In the genomic region with DNA sequence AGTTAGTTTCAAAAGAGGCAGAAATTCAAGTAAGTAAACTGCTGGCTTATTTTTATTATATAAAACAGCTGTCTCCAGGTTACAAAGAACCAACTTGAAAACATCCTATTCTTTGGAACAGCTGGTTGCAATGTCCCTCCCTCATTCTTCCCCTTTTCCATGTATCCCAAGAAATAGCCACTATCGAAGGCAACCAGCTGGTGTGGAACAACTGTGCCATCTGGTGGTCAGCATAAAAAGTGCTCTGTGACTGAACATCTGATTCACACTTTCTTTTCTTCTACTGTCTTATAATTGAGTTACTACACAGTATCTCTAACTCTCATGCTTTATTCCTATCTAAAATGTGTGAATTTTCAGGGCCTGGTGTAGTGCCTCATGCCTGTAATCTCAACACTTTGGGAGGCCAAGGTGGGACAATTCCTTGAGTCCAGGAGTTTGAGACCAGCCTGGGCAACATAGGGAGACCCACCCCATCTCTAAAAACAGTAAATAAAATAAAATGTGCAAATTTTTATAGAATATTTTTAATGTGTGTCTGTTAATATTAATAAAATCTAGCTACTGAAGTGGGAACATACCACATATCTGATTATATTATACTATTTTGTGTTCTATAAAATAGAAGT, we compare ENCODE assay signal across 8 cellular contexts. TPM values are rescaled to one million over a fixed set of nuclear protein-coding genes. Genes with fewer than 3 reads are reported as not detected.
DNase-seq lines count a peak whose midpoint lies in the region; ATAC-seq and TF ChIP-seq lines count a peak whose summit lies in the region.

No MANE protein-coding gene starts in this region.

- H3K4me1 ChIP-seq in HEK293 (ENCODE audit: control insufficient read depth, insufficient read depth, low read length) (peaks cover 3% of the 10 kb centered on the region), neutrophil (ENCODE audit: control insufficient read depth in 1 of 2, insufficient read depth in 1 of 2, low read depth in 1 of 2, low read length in 1 of 2) (peaks cover 8 to 20% of the 10 kb centered on the region in 2 experiments)

- no peak for ATAC-seq in GM19395 (IDR thresholded peaks at IDR 0.05; ENCODE audit: unreplicated experiment)
- ATAC-seq in GM19463 (IDR thresholded peaks at IDR 0.05; ENCODE audit: unreplicated experiment): no peak

- no peaks in the 10 kb centered on the region for H3K27me3 ChIP-seq in neutrophil

- H3K27me3 Mint-ChIP-seq in activated T-cell treated with anti-CD3 and anti-CD28 coated beads, Interleukin-2, amount 50 U/mL, for 24 hours: no peaks in the 10 kb centered on the region

- POLR2A ChIA-PET in HEK293 (lab: Yijun Ruan, JAX): interaction anchor here (1.2 to 1.7 kb wide), 2 partner anchors 10 to 66 kb away, joined by 3 to 9 read pairs; a partner anchor contains a TSS

- TF ChIP-seq CTCF in HEK293 (tag by site-specific recombination; IDR thresholded peaks at IDR 0.05) (peak; percentile 51), fibroblast of villous mesenchyme (IDR thresholded peaks at IDR 0.05; ENCODE audit: insufficient read depth, low read depth, low read length) (peak; percentile 91), neutrophil (IDR thresholded peaks at IDR 0.05) (peak; percentile 74)

- H3K27ac Mint-ChIP-seq in activated T-cell treated with anti-CD3 and anti-CD28 coated beads, Interleukin-2, amount 50 U/mL, for 24 hours: no peak overlapping the region

- H3K36me3 Mint-ChIP-seq in activated T-cell treated with anti-CD3 and anti-CD28 coated beads, Interleukin-2, amount 50 U/mL, for 24 hours (ENCODE audit: low read depth): peaks cover 14% of the 10 kb centered on the region

- no peaks in the 10 kb centered on the region for H3K9me3 Mint-ChIP-seq in activated T-cell treated with anti-CD3 and anti-CD28 coated beads, Interleukin-2, amount 50 U/mL, for 24 hours

- CTCF ChIA-PET in HEK293 (lab: Yijun Ruan, JAX): interaction anchor here (0.5 to 2.7 kb wide), 26 partner anchors 9 to 853 kb away, joined by 3 to 15 read pairs (median 4); a partner anchor contains a TSS

- H3K9me3 ChIP-seq in HEK293 (ENCODE audit: control insufficient read depth, insufficient read depth, low read depth, low read length) (no peaks in the 10 kb centered on the region), neutrophil (no peaks in the 10 kb centered on the region)

- no peak overlapping the region for H3K4me3 ChIP-seq in HEK293 (ENCODE audit: low read depth, low read length)
- H3K4me3 ChIP-seq in fibroblast of villous mesenchyme (ENCODE audit: low read depth, low read length): no peak overlapping the region
- H3K4me3 ChIP-seq in neutrophil (ENCODE audit: low read depth in 1 of 2, low read length in 1 of 2): no peak overlapping the region

- no peak overlapping the region for H3K27ac ChIP-seq in HEK293 (ENCODE audit: extremely low read depth, low read depth, low read length)
- no peak overlapping the region for H3K27ac ChIP-seq in neutrophil

- H3K4me3 Mint-ChIP-seq in activated T-cell treated with anti-CD3 and anti-CD28 coated beads, Interleukin-2, amount 50 U/mL, for 24 hours: no peak overlapping the region

- H3K36me3 ChIP-seq in HEK293 (ENCODE audit: control insufficient read depth in 2 of 2, insufficient read depth in 1 of 2, low read length in 2 of 2): no peaks in the 10 kb centered on the region; a peak in 1 of 3 replicates
- peaks cover 34% of the 10 kb centered on the region for H3K36me3 ChIP-seq in neutrophil

- H3K4me1 Mint-ChIP-seq in activated T-cell treated with anti-CD3 and anti-CD28 coated beads, Interleukin-2, amount 50 U/mL, for 24 hours (ENCODE audit: low read depth): peaks cover 31% of the 10 kb centered on the region

- DNase-seq in COLO829 (ENCODE audit: low spot score) (peak; percentile 83), NCI-H524 (lab: John Stamatoyannopoulos, UW) (peak; percentile 61 to 83), fibroblast of villous mesenchyme (ENCODE audit: low read depth) (peak; percentile 77)
- DNase-seq in activated T-cell treated with anti-CD3 and anti-CD28 coated beads, Interleukin-2, amount 50 U/mL, for 24 hours: peak; percentile 38

TF ChIP-seq in HEK293, 187 proteins besides CTCF, POLR2A, EP300 and RAD21 (continues in another document):
- TF ChIP-seq ZNF660 (tag by site-specific recombination; IDR thresholded peaks at IDR 0.05) (no peak), ZNF48 (tag by site-specific recombination; IDR thresholded peaks at IDR 0.05) (no peak), SALL2 (tag by site-specific recombination; IDR thresholded peaks at IDR 0.05; ENCODE audit: borderline replicate concordance) (no peak), SP2 (tag by site-specific recombination; IDR thresholded peaks at IDR 0.05) (no peak), ZNF776 (tag by site-specific recombination; IDR thresholded peaks at IDR 0.05; ENCODE audit: borderline replicate concordance) (no peak), IKZF3 (tag by site-specific recombination; IDR thresholded peaks at IDR 0.05) (peak; percentile 87), GFI1B (tag by site-specific recombination; IDR thresholded peaks at IDR 0.05) (no peak), GLI4 (tag by site-specific recombination; IDR thresholded peaks at IDR 0.05) (no peak), ZNF561 (tag by site-specific recombination; IDR thresholded peaks at IDR 0.05; ENCODE audit: borderline replicate concordance) (no peak), ZNF670 (tag by site-specific recombination; IDR thresholded peaks at IDR 0.05; ENCODE audit: low read depth) (no peak)
- TF ChIP-seq, protein P1, sequence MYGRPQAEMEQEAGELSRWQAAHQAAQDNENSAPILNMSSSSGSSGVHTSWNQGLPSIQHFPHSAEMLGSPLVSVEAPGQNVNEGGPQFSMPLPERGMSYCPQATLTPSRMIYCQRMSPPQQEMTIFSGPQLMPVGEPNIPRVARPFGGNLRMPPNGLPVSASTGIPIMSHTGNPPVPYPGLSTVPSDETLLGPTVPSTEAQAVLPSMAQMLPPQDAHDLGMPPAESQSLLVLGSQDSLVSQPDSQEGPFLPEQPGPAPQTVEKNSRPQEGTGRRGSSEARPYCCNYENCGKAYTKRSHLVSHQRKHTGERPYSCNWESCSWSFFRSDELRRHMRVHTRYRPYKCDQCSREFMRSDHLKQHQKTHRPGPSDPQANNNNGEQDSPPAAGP (tag by site-specific recombination; IDR thresholded peaks at IDR 0.05): no peak
- TF ChIP-seq, protein P2, sequence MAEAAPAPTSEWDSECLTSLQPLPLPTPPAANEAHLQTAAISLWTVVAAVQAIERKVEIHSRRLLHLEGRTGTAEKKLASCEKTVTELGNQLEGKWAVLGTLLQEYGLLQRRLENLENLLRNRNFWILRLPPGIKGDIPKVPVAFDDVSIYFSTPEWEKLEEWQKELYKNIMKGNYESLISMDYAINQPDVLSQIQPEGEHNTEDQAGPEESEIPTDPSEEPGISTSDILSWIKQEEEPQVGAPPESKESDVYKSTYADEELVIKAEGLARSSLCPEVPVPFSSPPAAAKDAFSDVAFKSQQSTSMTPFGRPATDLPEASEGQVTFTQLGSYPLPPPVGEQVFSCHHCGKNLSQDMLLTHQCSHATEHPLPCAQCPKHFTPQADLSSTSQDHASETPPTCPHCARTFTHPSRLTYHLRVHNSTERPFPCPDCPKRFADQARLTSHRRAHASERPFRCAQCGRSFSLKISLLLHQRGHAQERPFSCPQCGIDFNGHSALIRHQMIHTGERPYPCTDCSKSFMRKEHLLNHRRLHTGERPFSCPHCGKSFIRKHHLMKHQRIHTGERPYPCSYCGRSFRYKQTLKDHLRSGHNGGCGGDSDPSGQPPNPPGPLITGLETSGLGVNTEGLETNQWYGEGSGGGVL (tag by site-specific recombination; IDR thresholded peaks at IDR 0.05): no peak
- TF ChIP-seq, protein P3, sequence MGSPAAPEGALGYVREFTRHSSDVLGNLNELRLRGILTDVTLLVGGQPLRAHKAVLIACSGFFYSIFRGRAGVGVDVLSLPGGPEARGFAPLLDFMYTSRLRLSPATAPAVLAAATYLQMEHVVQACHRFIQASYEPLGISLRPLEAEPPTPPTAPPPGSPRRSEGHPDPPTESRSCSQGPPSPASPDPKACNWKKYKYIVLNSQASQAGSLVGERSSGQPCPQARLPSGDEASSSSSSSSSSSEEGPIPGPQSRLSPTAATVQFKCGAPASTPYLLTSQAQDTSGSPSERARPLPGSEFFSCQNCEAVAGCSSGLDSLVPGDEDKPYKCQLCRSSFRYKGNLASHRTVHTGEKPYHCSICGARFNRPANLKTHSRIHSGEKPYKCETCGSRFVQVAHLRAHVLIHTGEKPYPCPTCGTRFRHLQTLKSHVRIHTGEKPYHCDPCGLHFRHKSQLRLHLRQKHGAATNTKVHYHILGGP (tag by site-specific recombination; IDR thresholded peaks at IDR 0.05): no peak
- TF ChIP-seq, protein P4, sequence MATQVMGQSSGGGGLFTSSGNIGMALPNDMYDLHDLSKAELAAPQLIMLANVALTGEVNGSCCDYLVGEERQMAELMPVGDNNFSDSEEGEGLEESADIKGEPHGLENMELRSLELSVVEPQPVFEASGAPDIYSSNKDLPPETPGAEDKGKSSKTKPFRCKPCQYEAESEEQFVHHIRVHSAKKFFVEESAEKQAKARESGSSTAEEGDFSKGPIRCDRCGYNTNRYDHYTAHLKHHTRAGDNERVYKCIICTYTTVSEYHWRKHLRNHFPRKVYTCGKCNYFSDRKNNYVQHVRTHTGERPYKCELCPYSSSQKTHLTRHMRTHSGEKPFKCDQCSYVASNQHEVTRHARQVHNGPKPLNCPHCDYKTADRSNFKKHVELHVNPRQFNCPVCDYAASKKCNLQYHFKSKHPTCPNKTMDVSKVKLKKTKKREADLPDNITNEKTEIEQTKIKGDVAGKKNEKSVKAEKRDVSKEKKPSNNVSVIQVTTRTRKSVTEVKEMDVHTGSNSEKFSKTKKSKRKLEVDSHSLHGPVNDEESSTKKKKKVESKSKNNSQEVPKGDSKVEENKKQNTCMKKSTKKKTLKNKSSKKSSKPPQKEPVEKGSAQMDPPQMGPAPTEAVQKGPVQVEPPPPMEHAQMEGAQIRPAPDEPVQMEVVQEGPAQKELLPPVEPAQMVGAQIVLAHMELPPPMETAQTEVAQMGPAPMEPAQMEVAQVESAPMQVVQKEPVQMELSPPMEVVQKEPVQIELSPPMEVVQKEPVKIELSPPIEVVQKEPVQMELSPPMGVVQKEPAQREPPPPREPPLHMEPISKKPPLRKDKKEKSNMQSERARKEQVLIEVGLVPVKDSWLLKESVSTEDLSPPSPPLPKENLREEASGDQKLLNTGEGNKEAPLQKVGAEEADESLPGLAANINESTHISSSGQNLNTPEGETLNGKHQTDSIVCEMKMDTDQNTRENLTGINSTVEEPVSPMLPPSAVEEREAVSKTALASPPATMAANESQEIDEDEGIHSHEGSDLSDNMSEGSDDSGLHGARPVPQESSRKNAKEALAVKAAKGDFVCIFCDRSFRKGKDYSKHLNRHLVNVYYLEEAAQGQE (tag by site-specific recombination; IDR thresholded peaks at IDR 0.05): no peak

RNA-seq across cellular contexts. Expression of a gene that starts 9.6 kb away (rescaled TPM):
- total RNA-seq in fibroblast of villous mesenchyme: 8.4 and 11.2 TPM in 2 replicates
